ENCODE assay signal across 8 cellular contexts in genomic region chr10:74824184-74825032, GRCh38. TPM values are rescaled to one million over a fixed set of nuclear protein-coding genes. Genes with fewer than 3 reads are reported as not detected.
A peak's percentile ranks its signal among the peaks of the same experiment; 100 is the strongest.
DNase-seq lines count a peak whose midpoint lies in the region; ATAC-seq and TF ChIP-seq lines count a peak whose summit lies in the region.

No MANE protein-coding gene starts in this region.

- H3K4me3 ChIP-seq in AG09309 (ENCODE audit: control insufficient read depth, low read depth, low read length) (peak overlapping the region; percentile 51), LNCaP clone FGC (ENCODE audit: low read depth, low read length) (peak overlapping the region; percentile 65)

- H3K4me1 Mint-ChIP-seq in immature natural killer cell: peaks cover 41 to 44% of the 10 kb centered on the region in 2 donors

- DNase-seq in AG09309 (ENCODE audit: low read depth) (no peak), LNCaP clone FGC (ENCODE audit: low read depth) (no peak), immature natural killer cell (peak in 2 of 3 donors; percentile 6 to 10), NAMALWA (ENCODE audit: low spot score) (no peak), DMS79 treated with DMSO at 0.1 percent for 48 hours (lab: John Stamatoyannopoulos, UW) (no peak)
- peak; percentile 20 to 58 for DNase-seq in activated naive CD4-positive, alpha-beta T cell treated with anti-CD3 and anti-CD28 coated beads, Interleukin-2, amount 50 U/mL, for 72 hours (ENCODE audit: low spot score in 2 of 2)
- DNase-seq in stimulated activated CD4-positive, alpha-beta T cell treated with anti-CD3 and anti-CD28 coated beads, Interleukin-2, amount 100 ng/mL, for 24 hours: peak; percentile 32 to 34

- no peaks in the 10 kb centered on the region for H3K9me3 Mint-ChIP-seq in activated naive CD4-positive, alpha-beta T cell treated with anti-CD3 and anti-CD28 coated beads, Interleukin-2, amount 50 U/mL, for 72 hours
- no peaks in the 10 kb centered on the region for H3K9me3 Mint-ChIP-seq in immature natural killer cell

- peak overlapping the region; percentile 83 to 90 (median 85) for H3K4me3 Mint-ChIP-seq in immature natural killer cell

- H3K36me3 Mint-ChIP-seq in activated naive CD4-positive, alpha-beta T cell treated with anti-CD3 and anti-CD28 coated beads, Interleukin-2, amount 50 U/mL, for 72 hours: no peaks in the 10 kb centered on the region
- H3K36me3 Mint-ChIP-seq in immature natural killer cell: no peaks in the 10 kb centered on the region

- TF ChIP-seq CTCF in AG09309 (IDR thresholded peaks at IDR 0.05; ENCODE audit: control insufficient read depth, insufficient read depth, low read depth, low read length, missing control alignments): no peak
- no peak for TF ChIP-seq CTCF in LNCaP clone FGC (IDR thresholded peaks at IDR 0.05; ENCODE audit: control insufficient read depth, extremely low read depth, insufficient read depth)

- no peak for ATAC-seq in activated naive CD4-positive, alpha-beta T cell treated with anti-CD3 and anti-CD28 coated beads, Interleukin-2, amount 50 U/mL, for 72 hours
- no peak for ATAC-seq in HG03280 (IDR thresholded peaks at IDR 0.05; ENCODE audit: unreplicated experiment)

- peak overlapping the region; percentile 90 to 95 for H3K27ac Mint-ChIP-seq in activated naive CD4-positive, alpha-beta T cell treated with anti-CD3 and anti-CD28 coated beads, Interleukin-2, amount 50 U/mL, for 72 hours
- peak overlapping the region; percentile 67 to 89 (median 82) for H3K27ac Mint-ChIP-seq in immature natural killer cell

- H3K27me3 Mint-ChIP-seq in immature natural killer cell (ENCODE audit: low read depth in 3 of 3): peaks cover 7 to 18% (median 13%) of the 10 kb centered on the region in 3 donors

RNA-seq across cellular contexts. Expression of gene KAT6B, which starts 2.0 kb away (rescaled TPM):
- 10 to 100 TPM; 19.4 to 27.1 TPM for total RNA-seq in activated naive CD4-positive, alpha-beta T cell treated with anti-CD3 and anti-CD28 coated beads, Interleukin-2, amount 50 U/mL, for 72 hours
- polyA plus RNA-seq in immature natural killer cell: 10 to 100 TPM in 2 of 3 donors, 1 to 10 TPM in 1; 9.9 to 55.7 (median 20.2) TPM

Comparison
In these comparisons a context has a peak if more than half of its experiments do, and no peak if none do; other contexts are left out.
1. DNase-seq: peak in activated naive CD4-positive, alpha-beta T cell treated with anti-CD3 and anti-CD28 coated beads, Interleukin-2, amount 50 U/mL, for 72 hours (2 of 2), immature natural killer cell (2 of 3) and stimulated activated CD4-positive, alpha-beta T cell treated with anti-CD3 and anti-CD28 coated beads, Interleukin-2, amount 100 ng/mL, for 24 hours (2 of 2); none in AG09309 (single experiment), LNCaP clone FGC (single experiment), NAMALWA (single experiment) and DMS79 treated with DMSO at 0.1 percent for 48 hours (single experiment).